ENCODE assay signal across 13 cellular contexts in the genomic region with DNA sequence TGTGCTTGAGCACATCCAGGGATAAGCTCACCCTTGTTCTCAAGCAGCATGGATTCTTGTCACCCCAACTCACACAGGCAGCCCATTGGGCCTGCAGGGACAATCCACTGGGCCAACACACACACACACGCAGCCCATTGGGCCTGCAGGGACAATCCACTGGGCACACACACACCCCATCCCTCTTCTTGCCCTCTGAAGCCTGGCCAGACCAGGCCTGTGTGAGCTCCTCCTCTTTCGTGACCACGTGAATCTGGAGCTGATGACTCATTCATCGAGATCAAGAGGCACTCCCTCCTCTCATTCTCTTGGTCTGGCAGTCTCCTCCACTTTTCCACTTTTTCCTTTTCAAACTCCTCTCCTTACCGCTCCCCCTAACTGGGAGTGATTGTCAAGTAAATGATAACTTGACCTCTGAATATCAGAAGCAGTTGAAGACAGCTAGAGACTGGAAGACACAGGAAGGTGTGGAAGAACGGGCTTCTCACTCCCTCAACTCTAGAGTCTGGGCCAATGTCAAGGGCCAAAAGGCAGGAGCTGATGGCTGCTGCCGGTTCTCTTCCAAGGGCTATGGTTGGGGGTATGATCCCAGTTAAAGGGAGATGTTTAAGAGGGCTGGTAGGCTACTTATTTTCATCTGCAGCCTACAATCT.
DNase-seq lines count a peak whose midpoint lies in the region; ATAC-seq and TF ChIP-seq lines count a peak whose summit lies in the region.
"Had no signal": no experiment of that assay in that cellular context is flagged by ENCODE, and none has a peak within 500 bp of the region (broad histone marks: within the 10 kb centered on the region; RNA-seq: fewer than 3 reads in every experiment).

No MANE protein-coding gene starts in this region.

- intact Hi-C loops in mammary epithelial cell (cut with micrococcal nuclease) = loop anchor here (1.0 kb wide), 1 partner anchor 43 kb away; no protein-coding TSS in a partner anchor

- H3K27me3 ChIP-seq in mammary epithelial cell (ENCODE audit: insufficient read depth, low read length) (no peaks in the 10 kb centered on the region), mesenchymal stem cell (ENCODE audit: control insufficient read depth in 1 of 2, insufficient read depth in 1 of 2, low read length in 2 of 2) (no peaks in the 10 kb centered on the region)
- H3K27me3 ChIP-seq: Peyer's patch had no signal

- H3K4ac ChIP-seq in mesenchymal stem cell (ENCODE audit: low read depth in 1 of 2, low read length in 2 of 2) = no peak overlapping the region

- H3K4me3 ChIP-seq in mammary epithelial cell (replicated peaks in 1 of 3; ENCODE audit: insufficient read depth in 1 of 3, low read depth in 2 of 3, low read length in 3 of 3) (no peak overlapping the region), mesenchymal stem cell (ENCODE audit: insufficient read depth in 1 of 2, low read depth in 1 of 2, low read length in 2 of 2) (no peak overlapping the region)
- H3K4me3 ChIP-seq: lower lobe of right lung, Peyer's patch had no signal

- TSS peak; percentile 13 for BruUV-seq in mammary epithelial cell (replicated peaks; lab: Mats Ljungman, UMichigan)

- H3K4me3 Mint-ChIP-seq in IgD-negative memory B cell = no peak overlapping the region
- H3K4me3 Mint-ChIP-seq: activated naive CD8-positive, alpha-beta T cell treated with anti-CD3 and anti-CD28 coated beads, Interleukin-2, amount 10 ng/mL, durations not matched to agents 7 days and 5 days had no signal

- no peak overlapping the region for H2AK5ac ChIP-seq in mesenchymal stem cell (ENCODE audit: low read length, severe bottlenecking)

- H3K4me2 ChIP-seq in mammary epithelial cell (ENCODE audit: insufficient read depth, low read depth, low read length) (peak overlapping the region; percentile 12), mesenchymal stem cell (ENCODE audit: low read length, poor library complexity, severe bottlenecking) (no peak overlapping the region)

- peak overlapping the region; percentile 13 to 73 for H3K18ac ChIP-seq in mesenchymal stem cell (ENCODE audit: low read depth in 1 of 2, low read length in 2 of 2)

- in situ Hi-C loops in mammary epithelial cell (cut with MboI; ENCODE audit: low sequenced_read_pairs in 2 of 2) = loop anchor here in 1 of 2 donors (5.0 kb wide), 1 partner anchor 39 kb away; no protein-coding TSS in a partner anchor

- CTCF ChIA-PET in mammary epithelial cell (lab: Charles Lee; ENCODE audit: low non-redundant PET) = no interaction called here

- peaks cover 20% of the 10 kb centered on the region for H3K79me2 ChIP-seq in mammary epithelial cell (ENCODE audit: insufficient read depth, low read length)

- H3K9me3 Mint-ChIP-seq in IgD-negative memory B cell = peaks cover 6 to 12% (median 7%) of the 10 kb centered on the region in 3 donors

- H4K8ac ChIP-seq in mesenchymal stem cell (ENCODE audit: low read length) = peak overlapping the region; percentile 88

- H3K27ac ChIP-seq in mammary epithelial cell (ENCODE audit: insufficient read depth, low read depth, low read length) (peak overlapping the region; percentile 51), mesenchymal stem cell (ENCODE audit: low read length, poor library complexity, severe bottlenecking) (no peak overlapping the region)
- H3K27ac ChIP-seq: lower lobe of right lung, Peyer's patch had no signal

- H3K27ac Mint-ChIP-seq in IgD-negative memory B cell = peak overlapping the region in 2 of 3 donors; percentile 6 to 92

- peak overlapping the region; percentile 9 to 11 for H2BK12ac ChIP-seq in mesenchymal stem cell (ENCODE audit: low read length in 2 of 2)

- H3K4me1 ChIP-seq in mammary epithelial cell (ENCODE audit: insufficient read depth, low read length) = peaks cover 31% of the 10 kb centered on the region
- peaks cover 11% of the 10 kb centered on the region for H3K4me1 ChIP-seq in mesenchymal stem cell (ENCODE audit: control insufficient read depth, insufficient read depth, low read depth, low read length)

- no peak overlapping the region for H3K9ac ChIP-seq in mammary epithelial cell (ENCODE audit: insufficient read depth, low read length)
- H3K9ac ChIP-seq in mesenchymal stem cell (ENCODE audit: low read length) = no peak overlapping the region

- no peaks in the 10 kb centered on the region for H3K27me3 Mint-ChIP-seq in IgD-negative memory B cell
- H3K27me3 Mint-ChIP-seq: activated naive CD8-positive, alpha-beta T cell treated with anti-CD3 and anti-CD28 coated beads, Interleukin-2, amount 10 ng/mL, durations not matched to agents 7 days and 5 days had no signal

- H2BK15ac ChIP-seq in mesenchymal stem cell (ENCODE audit: low read depth, poor library complexity, severe bottlenecking) = no peak overlapping the region

- H4K91ac ChIP-seq in mesenchymal stem cell (ENCODE audit: low read length) = peak overlapping the region; percentile 87

- dilution Hi-C loops in mammary epithelial cell (cut with HindIII; ENCODE audit: low sequenced_read_pairs) = no loop called here

- peaks cover 16 to 23% (median 19%) of the 10 kb centered on the region in 3 donors for H3K4me1 Mint-ChIP-seq in IgD-negative memory B cell

- H2BK120ac ChIP-seq in mesenchymal stem cell (ENCODE audit: low read depth, low read length) = peak overlapping the region; percentile 58

- H3K9me3 ChIP-seq in mammary epithelial cell (replicated peaks; ENCODE audit: insufficient read depth, low read length) = no peaks in the 10 kb centered on the region
- H3K9me3 ChIP-seq in mesenchymal stem cell (ENCODE audit: control insufficient read depth, low read length) = peaks cover 10% of the 10 kb centered on the region
- H3K9me3 ChIP-seq: Peyer's patch had no signal

- peaks cover 32% of the 10 kb centered on the region for H3K79me1 ChIP-seq in mesenchymal stem cell (replicated peaks; ENCODE audit: low read length, poor library complexity, severe bottlenecking)

- no peaks in the 10 kb centered on the region for H4K20me1 ChIP-seq in mammary epithelial cell (ENCODE audit: insufficient read depth, low read length)

- H2AFZ ChIP-seq in mammary epithelial cell (ENCODE audit: low read depth, low read length) (no peak overlapping the region), mesenchymal stem cell (ENCODE audit: low read depth, low read length) (no peak overlapping the region)

- H3K14ac ChIP-seq in mesenchymal stem cell (ENCODE audit: low read length in 2 of 2) = no peak overlapping the region

- 90% methylated on average over 4 of the region's 7 CpGs for WGBS in mammary epithelial cell (ENCODE audit: low coverage, missing lambda C conversion rate)
- 49% methylated on average over 5 of the region's 7 CpGs for WGBS in mesenchymal stem cell

- H2BK5ac ChIP-seq in mesenchymal stem cell (ENCODE audit: low read depth, low read length, poor library complexity, severe bottlenecking) = no peak overlapping the region

- H3K36me3 Mint-ChIP-seq in IgD-negative memory B cell = peaks cover 30% of the 10 kb centered on the region

- no peaks in the 10 kb centered on the region for H3K36me3 ChIP-seq in mammary epithelial cell (ENCODE audit: insufficient read depth, low read length)
- H3K36me3 ChIP-seq in mesenchymal stem cell (ENCODE audit: control insufficient read depth in 1 of 2, insufficient read depth in 2 of 2, low read depth in 1 of 2, low read length in 2 of 2) = peaks cover 12 to 28% of the 10 kb centered on the region in 2 experiments

- peak; percentile 66 for DNase-seq in COLO829 (ENCODE audit: low spot score)
- DNase-seq in mammary epithelial cell = peak; percentile 66
- DNase-seq in mesenchymal stem cell = peak; percentile 70
- DNase-seq in RPMI8226 = no peak
- DNase-seq: activated CD4-positive, alpha-beta T cell treated with anti-CD3 and anti-CD28 coated beads for 4 hours; activated naive CD8-positive, alpha-beta T cell treated with anti-CD3 and anti-CD28 coated beads, Interleukin-2, amount 10 ng/mL, durations not matched to agents 7 days and 5 days; lower lobe of right lung; NCI-H1417 treated with DMSO at 0.1 percent for 48 hours had no signal

- TF ChIP-seq CTCF in mammary epithelial cell (conservative IDR thresholded peaks at IDR 0.05 in 1 of 2, IDR thresholded peaks at IDR 0.05 in 1 of 2; ENCODE audit: extremely low read depth in 1 of 2, insufficient read depth in 1 of 2, low read depth in 1 of 2, low read length in 2 of 2) = no peak

- no peak for ATAC-seq in GM19328 (IDR thresholded peaks at IDR 0.05; ENCODE audit: unreplicated experiment)
- ATAC-seq in GM21529 (IDR thresholded peaks at IDR 0.05; ENCODE audit: unreplicated experiment) = no peak
- no peak for ATAC-seq in GM21723 (IDR thresholded peaks at IDR 0.05; ENCODE audit: unreplicated experiment)

- H3K23ac ChIP-seq in mesenchymal stem cell (ENCODE audit: low read length in 2 of 2) = no peak overlapping the region
